ENCODE assay signal across 1 cellular context in genomic region chr6:134295953-134296553, GRCh38.
TF ChIP-seq lines count a peak whose summit lies in the region.

No MANE protein-coding gene starts in this region.

TF ChIP-seq in K562, 482 proteins besides CTCF, POLR2A, EP300 and RAD21 (continued from another document and continues in another):
- TF ChIP-seq, protein P1, sequence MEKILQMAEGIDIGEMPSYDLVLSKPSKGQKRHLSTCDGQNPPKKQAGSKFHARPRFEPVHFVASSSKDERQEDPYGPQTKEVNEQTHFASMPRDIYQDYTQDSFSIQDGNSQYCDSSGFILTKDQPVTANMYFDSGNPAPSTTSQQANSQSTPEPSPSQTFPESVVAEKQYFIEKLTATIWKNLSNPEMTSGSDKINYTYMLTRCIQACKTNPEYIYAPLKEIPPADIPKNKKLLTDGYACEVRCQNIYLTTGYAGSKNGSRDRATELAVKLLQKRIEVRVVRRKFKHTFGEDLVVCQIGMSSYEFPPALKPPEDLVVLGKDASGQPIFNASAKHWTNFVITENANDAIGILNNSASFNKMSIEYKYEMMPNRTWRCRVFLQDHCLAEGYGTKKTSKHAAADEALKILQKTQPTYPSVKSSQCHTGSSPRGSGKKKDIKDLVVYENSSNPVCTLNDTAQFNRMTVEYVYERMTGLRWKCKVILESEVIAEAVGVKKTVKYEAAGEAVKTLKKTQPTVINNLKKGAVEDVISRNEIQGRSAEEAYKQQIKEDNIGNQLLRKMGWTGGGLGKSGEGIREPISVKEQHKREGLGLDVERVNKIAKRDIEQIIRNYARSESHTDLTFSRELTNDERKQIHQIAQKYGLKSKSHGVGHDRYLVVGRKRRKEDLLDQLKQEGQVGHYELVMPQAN (IDR thresholded peaks at IDR 0.05; ENCODE audit: borderline replicate concordance) = no peak
- TF ChIP-seq ZBTB26 (CRISPR knock-in tag; IDR thresholded peaks at IDR 0.05) = no peak
- TF ChIP-seq IFI16 (CRISPR knock-in tag; IDR thresholded peaks at IDR 0.05) = no peak
- TF ChIP-seq SMAD4 (CRISPR knock-in tag; conservative IDR thresholded peaks at IDR 0.05) = no peak
- TF ChIP-seq XRCC4 (IDR thresholded peaks at IDR 0.05; ENCODE audit: extremely low read depth, insufficient read depth, insufficient read length) = no peak
- TF ChIP-seq ZSCAN29 (IDR thresholded peaks at IDR 0.05) = no peak
- TF ChIP-seq ZBTB12 (CRISPR knock-in tag; IDR thresholded peaks at IDR 0.05) = no peak
- no peak for TF ChIP-seq HCFC1 (IDR thresholded peaks at IDR 0.05; ENCODE audit: low read depth, low read length)
- TF ChIP-seq HNRNPLL (IDR thresholded peaks at IDR 0.05; ENCODE audit: low read depth, low read length, poor library complexity, severe bottlenecking) = no peak
- peak; percentile 70 for TF ChIP-seq NFIC (IDR thresholded peaks at IDR 0.05)
- no peak for TF ChIP-seq ZNF507 (tag; conservative IDR thresholded peaks at IDR 0.05)
- no peak for TF ChIP-seq HMG20B (CRISPR knock-in tag; IDR thresholded peaks at IDR 0.05)
- no peak for TF ChIP-seq SRSF7 (optimal IDR thresholded peaks at IDR 0.05; ENCODE audit: low read depth, low read length)
- TF ChIP-seq, protein P2, sequence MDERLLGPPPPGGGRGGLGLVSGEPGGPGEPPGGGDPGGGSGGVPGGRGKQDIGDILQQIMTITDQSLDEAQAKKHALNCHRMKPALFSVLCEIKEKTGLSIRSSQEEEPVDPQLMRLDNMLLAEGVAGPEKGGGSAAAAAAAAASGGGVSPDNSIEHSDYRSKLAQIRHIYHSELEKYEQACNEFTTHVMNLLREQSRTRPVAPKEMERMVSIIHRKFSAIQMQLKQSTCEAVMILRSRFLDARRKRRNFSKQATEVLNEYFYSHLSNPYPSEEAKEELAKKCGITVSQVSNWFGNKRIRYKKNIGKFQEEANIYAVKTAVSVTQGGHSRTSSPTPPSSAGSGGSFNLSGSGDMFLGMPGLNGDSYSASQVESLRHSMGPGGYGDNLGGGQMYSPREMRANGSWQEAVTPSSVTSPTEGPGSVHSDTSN (CRISPR knock-in tag; IDR thresholded peaks at IDR 0.05; ENCODE audit: low read depth) = no peak
- TF ChIP-seq, protein P2 (tag; conservative IDR thresholded peaks at IDR 0.05; ENCODE audit: low read depth) = peak; percentile 68
- TF ChIP-seq E4F1 (CRISPR knock-in tag; IDR thresholded peaks at IDR 0.05; ENCODE audit: borderline replicate concordance) = no peak
- TF ChIP-seq NFE2 (IDR thresholded peaks at IDR 0.05; ENCODE audit: low read depth) = peak; percentile 70
- no peak for TF ChIP-seq SRSF3 (IDR thresholded peaks at IDR 0.05; ENCODE audit: insufficient read depth, low read length)
- no peak for TF ChIP-seq ZNF134 (CRISPR knock-in tag; conservative IDR thresholded peaks at IDR 0.05)
- no peak for TF ChIP-seq CBX1 (IDR thresholded peaks at IDR 0.05; ENCODE audit: low read depth)
- TF ChIP-seq, protein P3, sequence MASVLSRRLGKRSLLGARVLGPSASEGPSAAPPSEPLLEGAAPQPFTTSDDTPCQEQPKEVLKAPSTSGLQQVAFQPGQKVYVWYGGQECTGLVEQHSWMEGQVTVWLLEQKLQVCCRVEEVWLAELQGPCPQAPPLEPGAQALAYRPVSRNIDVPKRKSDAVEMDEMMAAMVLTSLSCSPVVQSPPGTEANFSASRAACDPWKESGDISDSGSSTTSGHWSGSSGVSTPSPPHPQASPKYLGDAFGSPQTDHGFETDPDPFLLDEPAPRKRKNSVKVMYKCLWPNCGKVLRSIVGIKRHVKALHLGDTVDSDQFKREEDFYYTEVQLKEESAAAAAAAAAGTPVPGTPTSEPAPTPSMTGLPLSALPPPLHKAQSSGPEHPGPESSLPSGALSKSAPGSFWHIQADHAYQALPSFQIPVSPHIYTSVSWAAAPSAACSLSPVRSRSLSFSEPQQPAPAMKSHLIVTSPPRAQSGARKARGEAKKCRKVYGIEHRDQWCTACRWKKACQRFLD (CRISPR knock-in tag; IDR thresholded peaks at IDR 0.05) = peak; percentile 65; the same call in 1 of the 2 replicates
- TF ChIP-seq HNRNPUL1 (IDR thresholded peaks at IDR 0.05; ENCODE audit: low read length) = no peak
- TF ChIP-seq SRSF1 (IDR thresholded peaks at IDR 0.05; ENCODE audit: low read depth, low read length) = no peak
- TF ChIP-seq ZNF75A (CRISPR knock-in tag; IDR thresholded peaks at IDR 0.05) = no peak
- TF ChIP-seq ZNF282 (CRISPR knock-in tag; IDR thresholded peaks at IDR 0.05) = no peak
- TF ChIP-seq, protein P4, sequence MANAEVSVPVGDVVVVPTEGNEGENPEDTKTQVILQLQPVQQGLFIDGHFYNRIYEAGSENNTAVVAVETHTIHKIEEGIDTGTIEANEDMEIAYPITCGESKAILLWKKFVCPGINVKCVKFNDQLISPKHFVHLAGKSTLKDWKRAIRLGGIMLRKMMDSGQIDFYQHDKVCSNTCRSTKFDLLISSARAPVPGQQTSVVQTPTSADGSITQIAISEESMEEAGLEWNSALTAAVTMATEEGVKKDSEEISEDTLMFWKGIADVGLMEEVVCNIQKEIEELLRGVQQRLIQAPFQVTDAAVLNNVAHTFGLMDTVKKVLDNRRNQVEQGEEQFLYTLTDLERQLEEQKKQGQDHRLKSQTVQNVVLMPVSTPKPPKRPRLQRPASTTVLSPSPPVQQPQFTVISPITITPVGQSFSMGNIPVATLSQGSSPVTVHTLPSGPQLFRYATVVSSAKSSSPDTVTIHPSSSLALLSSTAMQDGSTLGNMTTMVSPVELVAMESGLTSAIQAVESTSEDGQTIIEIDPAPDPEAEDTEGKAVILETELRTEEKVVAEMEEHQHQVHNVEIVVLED (CRISPR knock-in tag; IDR thresholded peaks at IDR 0.05) = no peak
- TF ChIP-seq E2F4 (CRISPR knock-in tag; IDR thresholded peaks at IDR 0.05; ENCODE audit: low read depth) = no peak
- no peak for TF ChIP-seq SIX5 (IDR thresholded peaks at IDR 0.05; ENCODE audit: borderline replicate concordance in 1 of 2, insufficient read depth in 1 of 2, low read depth in 1 of 2, low read length in 2 of 2)
- TF ChIP-seq RNF2 (IDR thresholded peaks at IDR 0.05) = peak; percentile 86
- no peak for TF ChIP-seq ZNF121 (CRISPR knock-in tag; conservative IDR thresholded peaks at IDR 0.05)
- no peak for TF ChIP-seq ZNF699 (CRISPR knock-in tag; IDR thresholded peaks at IDR 0.05; ENCODE audit: insufficient replicate concordance)
- no peak for TF ChIP-seq ZNF785 (CRISPR knock-in tag; IDR thresholded peaks at IDR 0.05)
- TF ChIP-seq, protein P5, sequence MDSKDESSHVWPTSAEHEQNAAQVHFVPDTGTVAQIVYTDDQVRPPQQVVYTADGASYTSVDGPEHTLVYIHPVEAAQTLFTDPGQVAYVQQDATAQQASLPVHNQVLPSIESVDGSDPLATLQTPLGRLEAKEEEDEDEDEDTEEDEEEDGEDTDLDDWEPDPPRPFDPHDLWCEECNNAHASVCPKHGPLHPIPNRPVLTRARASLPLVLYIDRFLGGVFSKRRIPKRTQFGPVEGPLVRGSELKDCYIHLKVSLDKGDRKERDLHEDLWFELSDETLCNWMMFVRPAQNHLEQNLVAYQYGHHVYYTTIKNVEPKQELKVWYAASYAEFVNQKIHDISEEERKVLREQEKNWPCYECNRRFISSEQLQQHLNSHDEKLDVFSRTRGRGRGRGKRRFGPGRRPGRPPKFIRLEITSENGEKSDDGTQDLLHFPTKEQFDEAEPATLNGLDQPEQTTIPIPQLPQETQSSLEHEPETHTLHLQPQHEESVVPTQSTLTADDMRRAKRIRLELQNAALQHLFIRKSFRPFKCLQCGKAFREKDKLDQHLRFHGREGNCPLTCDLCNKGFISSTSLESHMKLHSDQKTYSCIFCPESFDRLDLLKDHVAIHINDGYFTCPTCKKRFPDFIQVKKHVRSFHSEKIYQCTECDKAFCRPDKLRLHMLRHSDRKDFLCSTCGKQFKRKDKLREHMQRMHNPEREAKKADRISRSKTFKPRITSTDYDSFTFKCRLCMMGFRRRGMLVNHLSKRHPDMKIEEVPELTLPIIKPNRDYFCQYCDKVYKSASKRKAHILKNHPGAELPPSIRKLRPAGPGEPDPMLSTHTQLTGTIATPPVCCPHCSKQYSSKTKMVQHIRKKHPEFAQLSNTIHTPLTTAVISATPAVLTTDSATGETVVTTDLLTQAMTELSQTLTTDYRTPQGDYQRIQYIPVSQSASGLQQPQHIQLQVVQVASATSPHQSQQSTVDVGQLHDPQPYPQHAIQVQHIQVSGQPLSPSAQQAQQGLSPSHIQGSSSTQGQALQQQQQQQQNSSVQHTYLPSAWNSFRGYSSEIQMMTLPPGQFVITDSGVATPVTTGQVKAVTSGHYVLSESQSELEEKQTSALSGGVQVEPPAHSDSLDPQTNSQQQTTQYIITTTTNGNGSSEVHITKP (IDR thresholded peaks at IDR 0.05; ENCODE audit: partially characterized antibody) = no peak
- TF ChIP-seq HNRNPL (IDR thresholded peaks at IDR 0.05; ENCODE audit: low read depth, low read length) = no peak
- peak; percentile 91 for TF ChIP-seq MTA1 (IDR thresholded peaks at IDR 0.05; ENCODE audit: borderline replicate concordance)
- no peak for TF ChIP-seq POLR2H (tag; IDR thresholded peaks at IDR 0.05; ENCODE audit: low read depth)
- TF ChIP-seq, protein P6, sequence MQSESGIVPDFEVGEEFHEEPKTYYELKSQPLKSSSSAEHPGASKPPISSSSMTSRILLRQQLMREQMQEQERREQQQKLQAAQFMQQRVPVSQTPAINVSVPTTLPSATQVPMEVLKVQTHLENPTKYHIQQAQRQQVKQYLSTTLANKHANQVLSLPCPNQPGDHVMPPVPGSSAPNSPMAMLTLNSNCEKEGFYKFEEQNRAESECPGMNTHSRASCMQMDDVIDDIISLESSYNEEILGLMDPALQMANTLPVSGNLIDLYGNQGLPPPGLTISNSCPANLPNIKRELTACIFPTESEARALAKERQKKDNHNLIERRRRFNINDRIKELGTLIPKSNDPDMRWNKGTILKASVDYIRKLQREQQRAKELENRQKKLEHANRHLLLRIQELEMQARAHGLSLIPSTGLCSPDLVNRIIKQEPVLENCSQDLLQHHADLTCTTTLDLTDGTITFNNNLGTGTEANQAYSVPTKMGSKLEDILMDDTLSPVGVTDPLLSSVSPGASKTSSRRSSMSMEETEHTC (IDR thresholded peaks at IDR 0.05) = peak; percentile 96
- no peak for TF ChIP-seq HEY1 (CRISPR knock-in tag; IDR thresholded peaks at IDR 0.05; ENCODE audit: borderline replicate concordance)
- no peak for TF ChIP-seq ZNF184 (CRISPR knock-in tag; IDR thresholded peaks at IDR 0.05)
- 0 out of 2 replicates have a peak, but pooled peaks have one; percentile 36 for TF ChIP-seq MYNN (IDR thresholded peaks at IDR 0.05)
- no peak for TF ChIP-seq MYNN (CRISPR knock-in tag; IDR thresholded peaks at IDR 0.05)
- peak; percentile 98 for TF ChIP-seq TFE3 (CRISPR knock-in tag; IDR thresholded peaks at IDR 0.05)
